10 cellular contexts compared by ENCODE assay signal in the genomic region with DNA sequence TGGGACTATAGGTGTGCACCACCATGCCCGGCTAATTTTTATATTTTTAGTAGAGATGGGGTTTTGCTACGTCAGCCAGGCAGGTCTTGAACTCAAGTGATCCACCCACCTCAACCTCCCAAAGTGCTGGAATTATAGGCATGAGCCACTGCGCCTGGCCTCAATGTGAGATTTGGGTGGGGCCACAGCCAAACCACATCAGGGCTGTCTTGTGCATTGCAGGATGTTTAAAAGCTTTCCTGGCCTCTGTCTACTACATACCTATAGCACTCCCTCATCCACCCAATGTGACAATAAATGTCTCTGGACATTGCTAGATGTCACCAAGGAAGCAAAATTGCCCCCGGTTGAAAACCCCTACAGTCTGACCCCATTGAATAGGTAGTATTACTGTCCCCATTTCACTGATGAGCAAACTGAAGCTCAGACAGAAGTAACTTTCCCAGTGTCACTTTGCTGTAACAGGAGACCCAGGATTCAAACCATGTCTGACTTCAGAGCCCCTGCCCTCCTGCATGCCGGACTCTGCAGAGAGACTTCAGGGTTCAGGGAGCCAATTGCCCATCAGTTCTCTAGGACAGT. TPM values are rescaled to one million over a fixed set of nuclear protein-coding genes. Genes with fewer than 3 reads are reported as not detected.
DNase-seq lines count a peak whose midpoint lies in the region; ATAC-seq and TF ChIP-seq lines count a peak whose summit lies in the region.
"Had no signal": no experiment of that assay in that cellular context is flagged by ENCODE, and none has a peak within 500 bp of the region (broad histone marks: within the 10 kb centered on the region; RNA-seq: fewer than 3 reads in every experiment).

No MANE protein-coding gene starts in this region.

- no peaks in the 10 kb centered on the region for H3K36me3 Mint-ChIP-seq in brain
- peaks cover 10% of the 10 kb centered on the region for H3K36me3 Mint-ChIP-seq in CD8-positive, alpha-beta T cell

- no peaks in the 10 kb centered on the region for H3K9me3 ChIP-seq in muscle layer of colon (ENCODE audit: low read length)
- H3K9me3 ChIP-seq in CD8-positive, alpha-beta T cell (ENCODE audit: low read length), result no peaks in the 10 kb centered on the region

- H3K4me1 Mint-ChIP-seq in brain, result peaks cover 45% of the 10 kb centered on the region
- peaks cover 51% of the 10 kb centered on the region for H3K4me1 Mint-ChIP-seq in CD8-positive, alpha-beta T cell (ENCODE audit: low read depth)

- no peak for ATAC-seq in CD8-positive, alpha-beta T cell
- ATAC-seq in GM18505 (IDR thresholded peaks at IDR 0.05; ENCODE audit: unreplicated experiment) (no peak), left colon (no peak)

- H3K9ac ChIP-seq in KMS-11, result no peak overlapping the region
- H3K9ac ChIP-seq in muscle layer of colon (ENCODE audit: low read length), result no peak overlapping the region

- H3K36me3 ChIP-seq in KMS-11 (ENCODE audit: insufficient read depth) (no peaks in the 10 kb centered on the region), muscle layer of colon (ENCODE audit: insufficient read depth, low read length) (no peaks in the 10 kb centered on the region)
- no peaks in the 10 kb centered on the region for H3K36me3 ChIP-seq in CD8-positive, alpha-beta T cell (ENCODE audit: insufficient read depth, low read length)

- H3K79me2 ChIP-seq in KMS-11 (ENCODE audit: insufficient read depth, low read depth), result peaks cover 10% of the 10 kb centered on the region

- H3K4me3 Mint-ChIP-seq in brain, result peak overlapping the region in 1 of 5 experiments; percentile 36
- H3K4me3 Mint-ChIP-seq in CD8-positive, alpha-beta T cell, result no peak overlapping the region

- H3K27me3 ChIP-seq in KMS-11 (ENCODE audit: insufficient read depth, low read depth) (no peaks in the 10 kb centered on the region), muscle layer of colon (ENCODE audit: control insufficient read depth in 1 of 2, insufficient read depth in 2 of 2, low read length in 2 of 2) (no peaks in the 10 kb centered on the region)
- no peaks in the 10 kb centered on the region for H3K27me3 ChIP-seq in CD8-positive, alpha-beta T cell (ENCODE audit: insufficient read depth, low read length)

- no peaks in the 10 kb centered on the region for H4K20me1 ChIP-seq in KMS-11 (ENCODE audit: insufficient read depth)

- peaks cover 16% of the 10 kb centered on the region for H3K27me3 Mint-ChIP-seq in brain
- no peaks in the 10 kb centered on the region for H3K27me3 Mint-ChIP-seq in CD8-positive, alpha-beta T cell (ENCODE audit: low read depth)

- POLR2A ChIA-PET in CD8-positive, alpha-beta T cell (lab: Charles Lee), result interaction anchor here (0.9 kb wide), 1 partner anchor 72 kb away, joined by 3 read pairs; no protein-coding TSS in a partner anchor

- TF ChIP-seq POLR2A in GM18505 (IDR thresholded peaks at IDR 0.05; ENCODE audit: borderline replicate concordance, extremely low read depth, insufficient read depth, insufficient read length), result no peak

- CTCF ChIA-PET in CD8-positive, alpha-beta T cell (lab: Charles Lee), result interaction anchor here (2.9 to 7.2 kb wide), 2 partner anchors 43 to 65 kb away, joined by 22 to 46 read pairs; no protein-coding TSS in a partner anchor

- H3K4me1 ChIP-seq in KMS-11 (ENCODE audit: low read depth, poor library complexity, severe bottlenecking), result peaks cover 35% of the 10 kb centered on the region
- peaks cover 50% of the 10 kb centered on the region for H3K4me1 ChIP-seq in muscle layer of colon (ENCODE audit: insufficient read depth, low read length)
- H3K4me1 ChIP-seq in CD8-positive, alpha-beta T cell (ENCODE audit: insufficient read depth, low read length), result peaks cover 47% of the 10 kb centered on the region

- H3K4me3 ChIP-seq in AG10803 (ENCODE audit: low read length) (no peak overlapping the region), KMS-11 (IDR thresholded peaks at IDR 0.05; ENCODE audit: insufficient read depth, low read depth, low read length) (no peak overlapping the region), muscle layer of colon (ENCODE audit: low read depth in 1 of 2, low read length in 2 of 2) (no peak overlapping the region)
- no peak overlapping the region for H3K4me3 ChIP-seq in CD8-positive, alpha-beta T cell (ENCODE audit: low read depth, low read length)

- H3K27ac ChIP-seq in KMS-11 (no peak overlapping the region; the same call in 1 of the 2 replicates), muscle layer of colon (ENCODE audit: low read depth, low read length) (peak overlapping the region; percentile 73)
- H3K27ac ChIP-seq in CD8-positive, alpha-beta T cell (ENCODE audit: low read depth, low read length), result no peak overlapping the region

- peak overlapping the region in 4 of 5 experiments; percentile 5 to 92 (median 90) for H3K27ac Mint-ChIP-seq in brain
- H3K27ac Mint-ChIP-seq in CD8-positive, alpha-beta T cell, result no peak overlapping the region

- DNase-seq in AG10803 (ENCODE audit: low read depth) (peak; percentile 86), globus pallidus (ENCODE audit: low spot score) (no peak), left colon (no peak)
- DNase-seq in CD8-positive, alpha-beta T cell, result no peak
- DNase-seq: DND-41, Right ventricle myocardium superior had no signal

- peaks cover 0 to 3% (median 0%) of the 10 kb centered on the region in 5 experiments for H3K9me3 Mint-ChIP-seq in brain
- no peaks in the 10 kb centered on the region for H3K9me3 Mint-ChIP-seq in CD8-positive, alpha-beta T cell

- TF ChIP-seq CTCF in AG10803 (conservative IDR thresholded peaks at IDR 0.05; ENCODE audit: low read length) (no peak), KMS-11 (conservative IDR thresholded peaks at IDR 0.05; ENCODE audit: low read depth, low read length) (no peak), brain (conservative IDR thresholded peaks at IDR 0.05) (no peak)
- no peak for TF ChIP-seq CTCF in CD8-positive, alpha-beta T cell (IDR thresholded peaks at IDR 0.05)

- intact Hi-C loops in CD8-positive, alpha-beta T cell (cut with DNase I, micrococcal nuclease), result no loop called here
- intact Hi-C loops in left colon (cut with DNase I, micrococcal nuclease), result no loop called here

- peak overlapping the region; percentile 38; the same call in 1 of the 2 replicates for H2AFZ ChIP-seq in KMS-11 (ENCODE audit: low read depth)

- H3K4me2 ChIP-seq in KMS-11, result peak overlapping the region; percentile 35

RNA-seq across cellular contexts. Expression of gene MAP3K14, which starts 3.6 kb away (rescaled TPM):
- polyA plus RNA-seq in brain (ENCODE audit: insufficient read depth, low read depth, low replicate concordance), result 6.8 TPM
- 10 to 100 TPM; 38.1 to 39.1 TPM for total RNA-seq in CD8-positive, alpha-beta T cell
- 10 to 100 TPM; 13.0 to 13.3 TPM for total RNA-seq in left colon

RNA-seq across cellular contexts. Expression of gene SPATA32, which starts 58.5 kb away (rescaled TPM):
- polyA plus RNA-seq in brain (ENCODE audit: insufficient read depth, low read depth, low replicate concordance), result not detected
- total RNA-seq in CD8-positive, alpha-beta T cell, result under 1 TPM in 1 of 2 experiments, not detected in 1; 0.22 TPM
- total RNA-seq in left colon, result not detected
- total RNA-seq: Right ventricle myocardium superior had no signal
